In the genomic region with DNA sequence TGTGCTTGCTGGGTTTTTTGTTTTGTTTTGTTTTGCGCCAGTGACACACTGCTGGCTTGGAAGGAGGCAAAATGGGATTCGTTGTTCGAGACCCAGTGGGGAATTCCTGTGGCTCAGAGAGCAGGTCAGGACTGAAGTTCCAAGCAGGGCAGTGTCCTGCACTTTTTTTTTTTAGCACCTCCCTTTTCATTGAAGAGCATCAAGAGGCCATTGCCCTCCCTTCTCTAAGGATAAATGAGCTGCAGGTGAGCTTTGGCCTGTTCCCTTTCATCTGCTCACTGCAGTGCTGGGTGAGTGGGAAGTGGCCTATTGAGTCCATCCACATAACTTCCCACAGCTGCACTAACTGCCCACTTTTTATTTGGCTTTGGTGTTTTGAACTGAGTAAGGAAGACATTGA, we compare ENCODE assay signal across 22 cellular contexts.
DNase-seq lines count a peak whose midpoint lies in the region; ATAC-seq and TF ChIP-seq lines count a peak whose summit lies in the region.
"Had no signal": no experiment of that assay in that cellular context is flagged by ENCODE, and none has a peak within 500 bp of the region (broad histone marks: within the 10 kb centered on the region; RNA-seq: fewer than 3 reads in every experiment).

No MANE protein-coding gene starts in this region.

- no peak overlapping the region for H3K27ac ChIP-seq in IMR-90 (ENCODE audit: insufficient read depth, low read length)
- H3K27ac ChIP-seq in right lobe of liver, result peak overlapping the region in 2 of 3 donors; percentile 45 to 87
- H3K27ac ChIP-seq in tibial nerve, result peak overlapping the region in 3 of 4 donors; percentile 13 to 70 (median 28)
- H3K27ac ChIP-seq: BLaER1, parathyroid adenoma, suprapubic skin had no signal

- no peak overlapping the region for H2AK5ac ChIP-seq in IMR-90 (ENCODE audit: low read depth, low read length)

- H2AK9ac ChIP-seq in IMR-90 (replicated peaks; ENCODE audit: low read depth, low read length, poor library complexity), result peak overlapping the region; percentile 10

- no peak for TF ChIP-seq CTCF in IMR-90 (conservative IDR thresholded peaks at IDR 0.05; ENCODE audit: low read depth, low read length)
- TF ChIP-seq CTCF in right lobe of liver (IDR thresholded peaks at IDR 0.05), result no peak
- no peak for TF ChIP-seq CTCF in tibial nerve (IDR thresholded peaks at IDR 0.05)
- TF ChIP-seq CTCF in glutamatergic neuron (IDR thresholded peaks at IDR 0.05; ENCODE audit: partially characterized antibody, unreplicated experiment), result no peak

- H3K27me3 Mint-ChIP-seq in activated T-helper 2 cell treated with anti-CD3 and anti-CD28 coated beads, Interferon-gamma antibody, Interleukin-2, Interleukin-4, amounts not matched to agents 10 μg/mL and 5 μg/mL and 100 μg/mL, durations not matched to agents 14 hours and 24 hours and 36 hours (ENCODE audit: low read depth), result no peaks in the 10 kb centered on the region
- peaks cover 1% of the 10 kb centered on the region for H3K27me3 Mint-ChIP-seq in glutamatergic neuron (ENCODE audit: unreplicated experiment)
- H3K27me3 Mint-ChIP-seq: activated CD8-positive, alpha-beta T cell treated with anti-CD3 and anti-CD28 coated beads for 36 hours; activated naive CD4-positive, alpha-beta T cell treated with anti-CD3 and anti-CD28 coated beads, Interleukin-2, amount 10 ng/mL, durations not matched to agents 7 days and 5 days; activated T-cell treated with anti-CD3 and anti-CD28 coated beads, Interleukin-2, amount 50 U/mL, for 24 hours; brain; dendritic cell treated with granulocyte-macrophage colony-stimulating factor and Interleukin-4, amounts not matched to agents 40 ng/mL and 50 ng/mL, for 4 days had no signal

- no peak overlapping the region for H3K4me3 ChIP-seq in IMR-90 (ENCODE audit: insufficient read depth, low read depth, low read length)
- no peak overlapping the region for H3K4me3 ChIP-seq in right lobe of liver
- no peak overlapping the region for H3K4me3 ChIP-seq in tibial nerve
- H3K4me3 ChIP-seq: BLaER1, suprapubic skin had no signal

- H3K27me3 ChIP-seq in IMR-90 (ENCODE audit: control insufficient read depth, insufficient read depth, low read length), result no peaks in the 10 kb centered on the region
- H3K27me3 ChIP-seq in right lobe of liver, result no peaks in the 10 kb centered on the region
- H3K27me3 ChIP-seq in tibial nerve, result no peaks in the 10 kb centered on the region
- H3K27me3 ChIP-seq: BLaER1, foreskin keratinocyte, suprapubic skin had no signal

- no peak overlapping the region for H3K4ac ChIP-seq in IMR-90 (ENCODE audit: low read depth, low read length)

- H4K20me1 ChIP-seq in IMR-90 (ENCODE audit: insufficient read depth, low read length), result no peaks in the 10 kb centered on the region
- H4K20me1 ChIP-seq: BLaER1 had no signal

- no peak overlapping the region for H3K18ac ChIP-seq in IMR-90 (ENCODE audit: low read depth, low read length)

- H4K8ac ChIP-seq in IMR-90 (ENCODE audit: low read depth in 2 of 2, low read length in 2 of 2), result no peak overlapping the region

- no peak overlapping the region for H2BK20ac ChIP-seq in IMR-90 (ENCODE audit: low read depth, low read length)

- H4K91ac ChIP-seq in IMR-90 (ENCODE audit: insufficient read depth, low read depth, low read length), result no peak overlapping the region; the same call in 1 of the 2 replicates

- H2BK15ac ChIP-seq in IMR-90 (ENCODE audit: low read depth, low read length), result no peak overlapping the region

- no peaks in the 10 kb centered on the region for H3K4me1 Mint-ChIP-seq in activated T-helper 2 cell treated with anti-CD3 and anti-CD28 coated beads, Interferon-gamma antibody, Interleukin-2, Interleukin-4, amounts not matched to agents 10 μg/mL and 5 μg/mL and 100 μg/mL, durations not matched to agents 14 hours and 24 hours and 36 hours (ENCODE audit: low read depth)
- peaks cover 5% of the 10 kb centered on the region for H3K4me1 Mint-ChIP-seq in glutamatergic neuron (ENCODE audit: low read depth, unreplicated experiment)
- H3K4me1 Mint-ChIP-seq: activated naive CD4-positive, alpha-beta T cell treated with anti-CD3 and anti-CD28 coated beads, Interleukin-2, amount 10 ng/mL, durations not matched to agents 7 days and 5 days had no signal

- H3K14ac ChIP-seq in IMR-90 (replicated peaks; ENCODE audit: low read depth, low read length), result no peak overlapping the region

- TF ChIP-seq RAD21 in IMR-90 (IDR thresholded peaks at IDR 0.05; ENCODE audit: low read length), result no peak

- BruUV-seq in IMR-90 (replicated peaks; lab: Mats Ljungman, UMichigan), result no TSS peak

- no peak for ATAC-seq in IMR-90 (ENCODE audit: low read depth)
- peak; percentile 43 to 67 (median 50) for ATAC-seq in right lobe of liver
- ATAC-seq: activated CD8-positive, alpha-beta T cell treated with anti-CD3 and anti-CD28 coated beads for 36 hours; foreskin keratinocyte had no signal

- CTCF ChIA-PET in IMR-90 (lab: Yijun Ruan, JAX), result interaction anchor here (0.7 kb wide), 1 partner anchor 36 kb away, joined by 3 read pairs; no protein-coding TSS in a partner anchor

- intact Hi-C loops in IMR-90 (cut with micrococcal nuclease), result no loop called here
- intact Hi-C loops in right lobe of liver (cut with DNase I), result no loop called here
- intact Hi-C loops in activated T-helper 2 cell treated with anti-CD3 and anti-CD28 coated beads, Interferon-gamma antibody, Interleukin-2, Interleukin-4, amounts not matched to agents 10 μg/mL and 5 μg/mL and 100 μg/mL, durations not matched to agents 14 hours and 24 hours and 36 hours (cut with micrococcal nuclease), result no loop called here

- 83% methylated on average over 1 of the region's 3 CpGs; no CpG with 5 or more reads in 1 of the 2 experiments for WGBS in IMR-90 (ENCODE audit: extremely low coverage in 2 of 2, insufficient read length in 1 of 2), 2 experiments
- 38% methylated on average over 3 of the region's 3 CpGs for WGBS in right lobe of liver (ENCODE audit: insufficient coverage, low coverage, low lambda C conversion rate, missing lambda C conversion rate)
- 33 to 38% methylated on average over 3 of the region's 3 CpGs for WGBS in tibial nerve, 2 donors

- no peaks in the 10 kb centered on the region for H3K36me3 Mint-ChIP-seq in activated T-helper 2 cell treated with anti-CD3 and anti-CD28 coated beads, Interferon-gamma antibody, Interleukin-2, Interleukin-4, amounts not matched to agents 10 μg/mL and 5 μg/mL and 100 μg/mL, durations not matched to agents 14 hours and 24 hours and 36 hours (ENCODE audit: low read depth)
- H3K36me3 Mint-ChIP-seq in glutamatergic neuron (ENCODE audit: unreplicated experiment), result no peaks in the 10 kb centered on the region
- H3K36me3 Mint-ChIP-seq: activated naive CD4-positive, alpha-beta T cell treated with anti-CD3 and anti-CD28 coated beads, Interleukin-2, amount 10 ng/mL, durations not matched to agents 7 days and 5 days had no signal

- no peak overlapping the region for H2BK5ac ChIP-seq in IMR-90 (ENCODE audit: low read depth, low read length, poor library complexity, severe bottlenecking)

- H3K9me1 ChIP-seq in IMR-90 (ENCODE audit: insufficient read depth, low read length), result no peaks in the 10 kb centered on the region; the same call in 1 of the 2 replicates

- H3K4me1 ChIP-seq in IMR-90 (ENCODE audit: control insufficient read depth, insufficient read depth, low read length) (no peaks in the 10 kb centered on the region), right lobe of liver (peaks cover 0 to 26% (median 11%) of the 10 kb centered on the region in 4 donors), tibial nerve (peaks cover 0 to 64% (median 7%) of the 10 kb centered on the region in 4 donors)
- H3K4me1 ChIP-seq: parathyroid adenoma had no signal

- TF ChIP-seq POLR2A in IMR-90 (IDR thresholded peaks at IDR 0.05; ENCODE audit: low read depth, low read length) (no peak), right lobe of liver (IDR thresholded peaks at IDR 0.05) (no peak), tibial nerve (IDR thresholded peaks at IDR 0.05) (no peak)

- H3K36me3 ChIP-seq in IMR-90 (ENCODE audit: control insufficient read depth, insufficient read depth, low read length) (no peaks in the 10 kb centered on the region), right lobe of liver (no peaks in the 10 kb centered on the region), tibial nerve (peaks cover 0 to 5% (median 0%) of the 10 kb centered on the region in 3 donors)
- H3K36me3 ChIP-seq: suprapubic skin, WERI-Rb-1 had no signal

- no peak overlapping the region for H3K23ac ChIP-seq in IMR-90 (ENCODE audit: low read depth, low read length)

- H3K56ac ChIP-seq in IMR-90 (ENCODE audit: extremely low read depth, insufficient read depth, low read length), result no peak overlapping the region

- H3K27ac Mint-ChIP-seq in activated T-helper 2 cell treated with anti-CD3 and anti-CD28 coated beads, Interferon-gamma antibody, Interleukin-2, Interleukin-4, amounts not matched to agents 10 μg/mL and 5 μg/mL and 100 μg/mL, durations not matched to agents 14 hours and 24 hours and 36 hours, result no peak overlapping the region
- H3K27ac Mint-ChIP-seq in glutamatergic neuron (ENCODE audit: unreplicated experiment), result no peak overlapping the region
- H3K27ac Mint-ChIP-seq: activated CD8-positive, alpha-beta T cell treated with anti-CD3 and anti-CD28 coated beads for 36 hours; activated naive CD4-positive, alpha-beta T cell treated with anti-CD3 and anti-CD28 coated beads, Interleukin-2, amount 10 ng/mL, durations not matched to agents 7 days and 5 days; activated T-cell treated with anti-CD3 and anti-CD28 coated beads, Interleukin-2, amount 50 U/mL, for 24 hours; brain; dendritic cell treated with granulocyte-macrophage colony-stimulating factor and Interleukin-4, amounts not matched to agents 40 ng/mL and 50 ng/mL, for 4 days had no signal

- no peak overlapping the region for H3K4me3 Mint-ChIP-seq in activated T-helper 2 cell treated with anti-CD3 and anti-CD28 coated beads, Interferon-gamma antibody, Interleukin-2, Interleukin-4, amounts not matched to agents 10 μg/mL and 5 μg/mL and 100 μg/mL, durations not matched to agents 14 hours and 24 hours and 36 hours (ENCODE audit: low read depth)
- H3K4me3 Mint-ChIP-seq in glutamatergic neuron (ENCODE audit: unreplicated experiment), result no peak overlapping the region
- H3K4me3 Mint-ChIP-seq: activated CD8-positive, alpha-beta T cell treated with anti-CD3 and anti-CD28 coated beads for 36 hours; activated naive CD4-positive, alpha-beta T cell treated with anti-CD3 and anti-CD28 coated beads, Interleukin-2, amount 10 ng/mL, durations not matched to agents 7 days and 5 days; activated T-cell treated with anti-CD3 and anti-CD28 coated beads, Interleukin-2, amount 50 U/mL, for 24 hours; brain; dendritic cell treated with granulocyte-macrophage colony-stimulating factor and Interleukin-4, amounts not matched to agents 40 ng/mL and 50 ng/mL, for 4 days had no signal

- H3K9me3 ChIP-seq in IMR-90 (ENCODE audit: control insufficient read depth, insufficient read depth, low read length), result no peaks in the 10 kb centered on the region
- no peaks in the 10 kb centered on the region for H3K9me3 ChIP-seq in right lobe of liver
- no peaks in the 10 kb centered on the region for H3K9me3 ChIP-seq in tibial nerve
- H3K9me3 ChIP-seq: BLaER1, suprapubic skin had no signal

- H3K9ac ChIP-seq in IMR-90 (ENCODE audit: low read depth, low read length), result no peak overlapping the region
- H3K9ac ChIP-seq: BLaER1, parathyroid adenoma had no signal

- POLR2A ChIA-PET in IMR-90 (lab: Charles Lee; ENCODE audit: unreplicated experiment), result no interaction called here

- H3K4me2 ChIP-seq in IMR-90 (ENCODE audit: low read depth, low read length), result no peak overlapping the region
- H3K4me2 ChIP-seq: BLaER1 had no signal

- H3K79me1 ChIP-seq in IMR-90 (ENCODE audit: low read depth in 1 of 2, low read length in 2 of 2), result no peaks in the 10 kb centered on the region

- no peak for TF ChIP-seq EP300 in tibial nerve (IDR thresholded peaks at IDR 0.05)

- H2BK120ac ChIP-seq in IMR-90 (ENCODE audit: low read depth, low read length), result no peak overlapping the region

- H3K9me3 Mint-ChIP-seq in activated T-helper 2 cell treated with anti-CD3 and anti-CD28 coated beads, Interferon-gamma antibody, Interleukin-2, Interleukin-4, amounts not matched to agents 10 μg/mL and 5 μg/mL and 100 μg/mL, durations not matched to agents 14 hours and 24 hours and 36 hours, result no peaks in the 10 kb centered on the region
- peaks cover 2% of the 10 kb centered on the region for H3K9me3 Mint-ChIP-seq in glutamatergic neuron (ENCODE audit: unreplicated experiment)
- H3K9me3 Mint-ChIP-seq: activated CD8-positive, alpha-beta T cell treated with anti-CD3 and anti-CD28 coated beads for 36 hours; activated T-cell treated with anti-CD3 and anti-CD28 coated beads, Interleukin-2, amount 50 U/mL, for 24 hours; dendritic cell treated with granulocyte-macrophage colony-stimulating factor and Interleukin-4, amounts not matched to agents 40 ng/mL and 50 ng/mL, for 4 days had no signal

- H2AFZ ChIP-seq in IMR-90 (replicated peaks; ENCODE audit: low read length, poor library complexity), result no peak overlapping the region
- H2AFZ ChIP-seq: parathyroid adenoma had no signal

- DNase-seq in IMR-90 (no peak), astrocyte of the hippocampus (ENCODE audit: low read depth, low spot score) (peak; percentile 68), right lobe of liver (no peak), tibial nerve (ENCODE audit: low spot score in 2 of 2) (no peak), glutamatergic neuron (no peak)
- DNase-seq in activated T-helper 2 cell treated with anti-CD3 and anti-CD28 coated beads, Interferon-gamma antibody, Interleukin-2, Interleukin-4, amounts not matched to agents 10 μg/mL and 5 μg/mL and 100 μg/mL, durations not matched to agents 14 hours and 24 hours and 36 hours (ENCODE audit: low spot score), result no peak
- DNase-seq in activated CD4-positive, alpha-beta T cell treated with anti-CD3 and anti-CD28 coated beads for 48 hours, result no peak
- DNase-seq: activated CD8-positive, alpha-beta T cell treated with anti-CD3 and anti-CD28 coated beads for 36 hours; activated naive CD4-positive, alpha-beta T cell treated with anti-CD3 and anti-CD28 coated beads, Interleukin-2, amount 10 ng/mL, durations not matched to agents 7 days and 5 days; activated T-cell treated with anti-CD3 and anti-CD28 coated beads, Interleukin-2, amount 50 U/mL, for 24 hours; DMS153; foreskin keratinocyte; MM.1S; NCI-H187 treated with DMSO at 0.1 percent for 48 hours; NCI-H446 treated with DMSO at 0.1 percent for 48 hours; Right ventricle myocardium superior; WERI-Rb-1 had no signal

- H4K5ac ChIP-seq in IMR-90 (ENCODE audit: low read depth, low read length), result no peak overlapping the region

- dilution Hi-C loops in IMR-90 (cut with HindIII; ENCODE audit: low sequenced_read_pairs, unreplicated experiment), result no loop called here

- in situ Hi-C loops in IMR-90 (cut with MboI; ENCODE audit: low sequenced_read_pairs), result no loop called here
